ENCODE assay signal across 1 cellular context in the genomic region with DNA sequence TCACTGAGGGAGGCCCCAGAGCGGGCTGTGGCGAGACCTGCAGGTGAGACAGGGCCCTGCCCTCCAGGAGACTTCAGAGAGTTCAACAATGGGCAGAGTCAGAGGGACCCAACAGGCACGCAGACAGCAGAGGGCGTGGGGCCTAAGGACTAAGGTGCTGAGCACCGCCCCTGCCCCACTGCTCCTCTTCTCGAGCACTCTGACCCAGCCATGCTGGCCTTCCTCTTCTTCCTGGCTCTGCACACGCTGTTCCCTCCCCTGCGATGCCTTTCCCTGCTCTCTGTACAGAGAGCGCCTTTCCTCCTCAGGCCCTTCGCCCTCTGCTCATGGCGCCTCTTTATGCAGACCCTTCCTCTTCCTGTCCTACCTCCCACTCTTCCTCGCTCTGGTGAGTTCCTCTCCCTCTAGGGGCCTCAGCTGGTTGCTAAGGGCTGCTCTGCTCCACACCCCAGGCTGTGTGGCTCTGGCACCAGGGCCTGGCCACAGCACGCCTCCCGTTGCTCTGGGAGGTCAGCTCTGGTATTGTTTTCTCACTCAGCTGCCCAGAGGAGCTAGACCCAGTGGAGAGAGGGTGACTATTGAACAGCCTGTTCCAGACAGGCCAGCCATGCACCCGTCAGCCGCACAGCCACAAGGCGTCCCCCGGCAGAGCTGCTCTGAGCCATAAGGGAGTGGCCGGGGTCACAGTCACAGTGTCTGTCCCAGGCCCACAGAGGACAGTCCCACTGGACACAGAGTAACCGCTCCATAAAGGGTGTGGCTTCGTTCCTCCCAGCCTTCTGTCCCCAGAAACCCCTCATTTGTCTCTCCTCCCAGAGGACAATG.
TF ChIP-seq lines count a peak whose summit lies in the region.

No MANE protein-coding gene starts in this region.

TF ChIP-seq in WTC11, 78 proteins besides CTCF, POLR2A, EP300 and RAD21 (continued from another document):
- TF ChIP-seq PRDM15 (CRISPR knock-in tag; IDR thresholded peaks at IDR 0.05) (no peak), NR3C1 (CRISPR knock-in tag; conservative IDR thresholded peaks at IDR 0.05; ENCODE audit: low read depth) (no peak), ELF4 (CRISPR knock-in tag; IDR thresholded peaks at IDR 0.05; ENCODE audit: low read depth) (no peak)
TF ChIP-seq in WTC11: peak in this region for 0.
